16 cellular contexts compared by ENCODE assay signal in the genomic region with DNA sequence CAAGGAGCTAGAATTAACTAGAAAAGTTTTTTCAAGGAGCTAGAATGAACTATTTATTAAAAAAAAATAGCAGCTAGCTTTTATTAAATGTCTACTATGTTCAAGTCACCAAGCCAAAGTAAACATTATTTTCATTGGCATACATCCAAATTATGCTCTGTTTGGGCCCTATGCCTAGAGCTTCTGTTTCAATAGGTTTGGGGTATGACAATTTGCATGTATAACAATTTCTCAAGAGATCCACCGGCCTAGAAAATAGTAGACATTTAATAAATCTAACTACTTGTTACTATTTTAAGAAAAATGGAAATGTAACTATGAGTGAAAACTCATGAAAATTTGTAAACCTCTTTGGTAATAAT. TPM values are rescaled to one million over a fixed set of nuclear protein-coding genes. Genes with fewer than 3 reads are reported as not detected.
A peak's percentile ranks its signal among the peaks of the same experiment; 100 is the strongest.
DNase-seq lines count a peak whose midpoint lies in the region; ATAC-seq and TF ChIP-seq lines count a peak whose summit lies in the region.
"Had no signal": no experiment of that assay in that cellular context is flagged by ENCODE, and none has a peak within 500 bp of the region (broad histone marks: within the 10 kb centered on the region; RNA-seq: fewer than 3 reads in every experiment).

No MANE protein-coding gene starts in this region.

- no peak for TF ChIP-seq POLR2A in ovary (IDR thresholded peaks at IDR 0.05)

- TF ChIP-seq EP300 in ovary (IDR thresholded peaks at IDR 0.05), result no peak

- H3K36me3 ChIP-seq in ovary, result no peaks in the 10 kb centered on the region

- H3K27ac ChIP-seq in ovary, result no peak overlapping the region
- H3K27ac ChIP-seq: A549 had no signal

- ATAC-seq in HG02763 (IDR thresholded peaks at IDR 0.05; ENCODE audit: unreplicated experiment), result peak; percentile 23
- ATAC-seq in HG03095 (IDR thresholded peaks at IDR 0.05; ENCODE audit: unreplicated experiment), result no peak
- ATAC-seq: A549, left cardiac atrium, Right ventricle myocardium inferior had no signal

- H3K27me3 ChIP-seq in ovary, result no peaks in the 10 kb centered on the region

- H3K4me3 ChIP-seq in ovary, result no peak overlapping the region
- H3K4me3 ChIP-seq: A549 had no signal

- WGBS in ovary, 3 donors, result 19 to 29% (median 25%) methylated on average over 1 of the region's 1 CpG

- TF ChIP-seq CTCF in ovary (IDR thresholded peaks at IDR 0.05), result no peak

- intact Hi-C loops in ovary (cut with DNase I), result loop anchor here in 1 of 4 donors (5.0 kb wide), 1 partner anchor 235 kb away; no protein-coding TSS in a partner anchor

- no peaks in the 10 kb centered on the region for H3K9me3 ChIP-seq in ovary
- H3K9me3 ChIP-seq: A549 had no signal

- H3K4me1 ChIP-seq in ovary (ENCODE audit: insufficient read depth), result no peaks in the 10 kb centered on the region
- H3K4me1 ChIP-seq: A549 had no signal

- DNase-seq in NCI-H2171 treated with DMSO at 0.1 percent for 48 hours (lab: John Stamatoyannopoulos, UW) (peak; percentile 49), NCI-H2171 (lab: John Stamatoyannopoulos, UW) (no peak), NCI-H2029 treated with DMSO at 0.1 percent for 48 hours (lab: John Stamatoyannopoulos, UW) (peak; percentile 66), lung microvascular endothelial cell (ENCODE audit: low read depth in 2 of 2) (peak; percentile 26 to 85), ovary (no peak), DMS153 treated with DMSO at 0.1 percent for 48 hours (lab: John Stamatoyannopoulos, UW; ENCODE audit: unreplicated experiment) (no peak)
- DNase-seq: activated naive CD4-positive, alpha-beta T cell treated with anti-CD3 and anti-CD28 coated beads, Interleukin-2, amount 10 ng/mL, durations not matched to agents 7 days and 5 days; caudate nucleus; head of caudate nucleus; left cardiac atrium; NCI-H510A treated with DMSO at 0.1 percent for 48 hours; trophoblast cell had no signal

RNA-seq across cellular contexts. Expression of a gene that starts 8.1 kb away (rescaled TPM):
- not detected in 2 replicates for total RNA-seq in lung microvascular endothelial cell
- not detected for total RNA-seq in ovary
- not detected for polyA plus RNA-seq in ovary
- total RNA-seq: left cardiac atrium, Right ventricle myocardium inferior had no signal
- polyA plus RNA-seq: A549 had no signal

RNA-seq across cellular contexts. Expression of a gene that starts 54.8 kb away (rescaled TPM):
- total RNA-seq in lung microvascular endothelial cell (20.7 and 27.0 TPM in 2 replicates), ovary (10 to 100 TPM; 12.6 to 36.7 (median 23.0) TPM)
- 10 to 100 TPM; 10.3 to 21.2 TPM for polyA plus RNA-seq in ovary

RNA-seq across cellular contexts. Expression of a gene that starts 59.9 kb away (rescaled TPM):
- total RNA-seq in lung microvascular endothelial cell (not detected in 2 replicates), ovary (not detected)
- not detected for polyA plus RNA-seq in ovary
- total RNA-seq: left cardiac atrium, Right ventricle myocardium inferior had no signal
- polyA plus RNA-seq: A549 had no signal

Comparison
In these comparisons a context has a peak if more than half of its experiments do, and no peak if none do; other contexts are left out.
1. DNase-seq: peak in NCI-H2171 treated with DMSO at 0.1 percent for 48 hours (single experiment), NCI-H2029 treated with DMSO at 0.1 percent for 48 hours (single experiment) and lung microvascular endothelial cell (2 of 2); none in NCI-H2171 (single experiment), ovary (0 of 5) and DMS153 treated with DMSO at 0.1 percent for 48 hours (single experiment).